13 cellular contexts compared by ENCODE assay signal in the genomic region with DNA sequence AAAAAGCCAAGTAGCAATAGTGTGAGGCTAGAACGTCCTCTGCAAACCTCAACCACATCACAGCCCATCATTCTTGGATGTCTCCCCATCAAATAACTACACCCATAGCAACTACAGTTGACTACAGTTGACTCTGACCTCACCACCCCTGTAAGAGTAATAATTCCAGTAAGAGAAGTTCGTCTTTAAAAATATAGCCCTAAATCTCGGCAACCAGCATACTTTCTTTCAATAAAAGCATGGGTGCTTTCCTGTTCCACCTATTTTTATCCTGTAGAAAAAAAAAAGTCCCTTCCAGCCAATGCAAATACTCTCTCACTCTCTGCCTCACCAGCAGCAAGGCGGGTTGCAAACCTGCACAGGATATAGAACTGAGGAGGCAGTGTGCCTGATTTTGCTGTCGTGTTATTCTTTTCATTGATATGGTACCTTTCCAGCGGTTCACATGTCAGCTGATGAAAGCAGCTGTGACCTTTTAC.
DNase-seq lines count a peak whose midpoint lies in the region; ATAC-seq and TF ChIP-seq lines count a peak whose summit lies in the region.
"Had no signal": no experiment of that assay in that cellular context is flagged by ENCODE, and none has a peak within 500 bp of the region (broad histone marks: within the 10 kb centered on the region; RNA-seq: fewer than 3 reads in every experiment).

No MANE protein-coding gene starts in this region.

- H4K20me1 ChIP-seq in neural progenitor cell (ENCODE audit: low read depth) = no peaks in the 10 kb centered on the region

- peaks cover 7% of the 10 kb centered on the region for H3K27me3 Mint-ChIP-seq in neural progenitor cell (ENCODE audit: insufficient read depth, low read depth)
- H3K27me3 Mint-ChIP-seq in progenitor cell of endocrine pancreas = peaks cover 3% of the 10 kb centered on the region

- H3K9ac ChIP-seq in neural progenitor cell = no peak overlapping the region

- H3K27me3 ChIP-seq in neural progenitor cell = no peaks in the 10 kb centered on the region
- H3K27me3 ChIP-seq: brain microvascular endothelial cell had no signal

- no peak overlapping the region for H3K27ac ChIP-seq in neural progenitor cell
- H3K27ac ChIP-seq: brain microvascular endothelial cell, SK-N-MC had no signal

- H3K9me3 Mint-ChIP-seq in neural progenitor cell = no peaks in the 10 kb centered on the region
- H3K9me3 Mint-ChIP-seq in progenitor cell of endocrine pancreas (ENCODE audit: low read depth) = no peaks in the 10 kb centered on the region

- no peaks in the 10 kb centered on the region for H3K9me3 ChIP-seq in neural progenitor cell (ENCODE audit: low read depth)

- H3K4me2 ChIP-seq in neural progenitor cell = no peak overlapping the region

- no peaks in the 10 kb centered on the region for H3K36me3 Mint-ChIP-seq in neural progenitor cell
- H3K36me3 Mint-ChIP-seq in progenitor cell of endocrine pancreas (ENCODE audit: insufficient read depth) = no peaks in the 10 kb centered on the region

- TF ChIP-seq CTCF in neural progenitor cell (IDR thresholded peaks at IDR 0.05) (no peak), progenitor cell of endocrine pancreas (IDR thresholded peaks at IDR 0.05; ENCODE audit: unreplicated experiment) (no peak)

- H3K36me3 ChIP-seq in neural progenitor cell = no peaks in the 10 kb centered on the region
- H3K36me3 ChIP-seq: brain microvascular endothelial cell had no signal

- H3K79me2 ChIP-seq in neural progenitor cell (ENCODE audit: low read depth) = no peaks in the 10 kb centered on the region

- H2AFZ ChIP-seq in neural progenitor cell (replicated peaks) = no peak overlapping the region

- H3F3A ChIP-seq in neural progenitor cell (ENCODE audit: low read depth) = no peaks in the 10 kb centered on the region

- H3K4me1 ChIP-seq in neural progenitor cell = no peaks in the 10 kb centered on the region

- DNase-seq in germinal center (ENCODE audit: low spot score) (peak; percentile 28), neural progenitor cell (ENCODE audit: low spot score) (no peak), NCI-H446 treated with DMSO at 0.1 percent for 48 hours (lab: John Stamatoyannopoulos, UW) (no peak), progenitor cell of endocrine pancreas (ENCODE audit: low spot score, unreplicated experiment) (no peak), NCI-H2081 treated with DMSO at 0.1 percent for 48 hours (lab: John Stamatoyannopoulos, UW) (no peak)
- DNase-seq: brain microvascular endothelial cell; H7; stimulated activated CD8-positive, alpha-beta memory T cell treated with anti-CD3 and anti-CD28 coated beads, Interleukin-4, amount 100 ng/mL, for 48 hours had no signal

- no peak overlapping the region for H3K4me3 ChIP-seq in neural progenitor cell
- H3K4me3 ChIP-seq: lung, SK-N-MC had no signal

- ATAC-seq in GM18511 (IDR thresholded peaks at IDR 0.05; ENCODE audit: unreplicated experiment) (peak; percentile 37), GM21423 (IDR thresholded peaks at IDR 0.05; ENCODE audit: unreplicated experiment) (peak; percentile 29), HG03135 (IDR thresholded peaks at IDR 0.05; ENCODE audit: unreplicated experiment) (peak; percentile 37)

- H3K4me3 Mint-ChIP-seq in neural progenitor cell (no peak overlapping the region), progenitor cell of endocrine pancreas (ENCODE audit: low read depth) (no peak overlapping the region)

- H3K27ac Mint-ChIP-seq in neural progenitor cell (no peak overlapping the region), progenitor cell of endocrine pancreas (no peak overlapping the region)

- H3K4me1 Mint-ChIP-seq in neural progenitor cell = peaks cover 6% of the 10 kb centered on the region
- H3K4me1 Mint-ChIP-seq in progenitor cell of endocrine pancreas (ENCODE audit: low read depth) = peaks cover 11% of the 10 kb centered on the region
